ENCODE assay signal across 1 cellular context in genomic region chr11:93921695-93922468, GRCh38.
TF ChIP-seq lines count a peak whose summit lies in the region.

No MANE protein-coding gene starts in this region.

TF ChIP-seq in HepG2, 621 proteins besides CTCF, POLR2A, EP300 and RAD21 (continued from another document):
- TF ChIP-seq, protein P1, sequence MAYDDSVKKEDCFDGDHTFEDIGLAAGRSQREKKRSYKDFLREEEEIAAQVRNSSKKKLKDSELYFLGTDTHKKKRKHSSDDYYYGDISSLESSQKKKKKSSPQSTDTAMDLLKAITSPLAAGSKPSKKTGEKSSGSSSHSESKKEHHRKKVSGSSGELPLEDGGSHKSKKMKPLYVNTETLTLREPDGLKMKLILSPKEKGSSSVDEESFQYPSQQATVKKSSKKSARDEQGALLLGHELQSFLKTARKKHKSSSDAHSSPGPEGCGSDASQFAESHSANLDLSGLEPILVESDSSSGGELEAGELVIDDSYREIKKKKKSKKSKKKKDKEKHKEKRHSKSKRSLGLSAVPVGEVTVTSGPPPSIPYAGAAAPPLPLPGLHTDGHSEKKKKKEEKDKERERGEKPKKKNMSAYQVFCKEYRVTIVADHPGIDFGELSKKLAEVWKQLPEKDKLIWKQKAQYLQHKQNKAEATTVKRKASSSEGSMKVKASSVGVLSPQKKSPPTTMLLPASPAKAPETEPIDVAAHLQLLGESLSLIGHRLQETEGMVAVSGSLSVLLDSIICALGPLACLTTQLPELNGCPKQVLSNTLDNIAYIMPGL (CRISPR knock-in tag; IDR thresholded peaks at IDR 0.05; ENCODE audit: borderline replicate concordance in 1 of 2, low read depth in 1 of 2): 0 out of 4 replicates have a peak, but pooled peaks of 1 of the 2 experiments have one; percentile 38
- peak; percentile 84 for TF ChIP-seq STAG1 (CRISPR knock-in tag; IDR thresholded peaks at IDR 0.05)
- TF ChIP-seq ELF3 (CRISPR knock-in tag; IDR thresholded peaks at IDR 0.05): 0 out of 2 replicates have a peak, but pooled peaks have one; percentile 15
- TF ChIP-seq SMAD9 (CRISPR knock-in tag; IDR thresholded peaks at IDR 0.05): 0 out of 2 replicates have a peak, but pooled peaks have one; percentile 45
- TF ChIP-seq YY1 (IDR thresholded peaks at IDR 0.05; ENCODE audit: insufficient read depth, insufficient replicate concordance, low read depth, low read length): peak; percentile 16
- TF ChIP-seq FOSL2 (CRISPR knock-in tag; IDR thresholded peaks at IDR 0.05): peak; percentile 20; the same call in 1 of the 2 replicates
